9 cellular contexts compared by ENCODE assay signal in genomic region chr1:1847501-1848289, GRCh38. TPM values are rescaled to one million over a fixed set of nuclear protein-coding genes. Genes with fewer than 3 reads are reported as not detected.
DNase-seq lines count a peak whose midpoint lies in the region; ATAC-seq and TF ChIP-seq lines count a peak whose summit lies in the region.
"Had no signal": no experiment of that assay in that cellular context is flagged by ENCODE, and none has a peak within 500 bp of the region (broad histone marks: within the 10 kb centered on the region; RNA-seq: fewer than 3 reads in every experiment).

No MANE protein-coding gene starts in this region.

- no peak overlapping the region for H3K4me3 Mint-ChIP-seq in activated naive CD4-positive, alpha-beta T cell treated with anti-CD3 and anti-CD28 coated beads, Interleukin-2, amount 10 ng/mL, durations not matched to agents 7 days and 5 days
- H3K4me3 Mint-ChIP-seq in activated naive CD4-positive, alpha-beta T cell treated with anti-CD3 and anti-CD28 coated beads for 36 hours: no peak overlapping the region
- no peak overlapping the region for H3K4me3 Mint-ChIP-seq in activated T-helper 17 cell treated with anti-CD3 and anti-CD28 coated beads, Interleukin-2, amount 50 U/mL, for 72 hours

- peaks cover 81% of the 10 kb centered on the region for H3K79me2 ChIP-seq in mesendoderm (ENCODE audit: control insufficient read depth, insufficient read depth, low read length)

- H2AK5ac ChIP-seq in mesendoderm (ENCODE audit: low read length): no peak overlapping the region

- H3K4ac ChIP-seq in mesendoderm (ENCODE audit: low read depth, low read length): no peak overlapping the region

- no peak overlapping the region for H2BK120ac ChIP-seq in mesendoderm (ENCODE audit: low read depth, low read length)

- H3K36me3 ChIP-seq in mesendoderm (ENCODE audit: control insufficient read depth, insufficient read depth, low read length) (no peaks in the 10 kb centered on the region), transverse colon (no peaks in the 10 kb centered on the region)

- H3K9ac ChIP-seq in mesendoderm (ENCODE audit: low read length): no peak overlapping the region

- H3K9me3 Mint-ChIP-seq in activated naive CD4-positive, alpha-beta T cell treated with anti-CD3 and anti-CD28 coated beads, Interleukin-2, amount 10 ng/mL, durations not matched to agents 7 days and 5 days: no peaks in the 10 kb centered on the region
- no peaks in the 10 kb centered on the region for H3K9me3 Mint-ChIP-seq in activated naive CD4-positive, alpha-beta T cell treated with anti-CD3 and anti-CD28 coated beads for 36 hours
- no peaks in the 10 kb centered on the region for H3K9me3 Mint-ChIP-seq in activated T-helper 17 cell treated with anti-CD3 and anti-CD28 coated beads, Interleukin-2, amount 50 U/mL, for 72 hours

- CTCF ChIA-PET in activated naive CD4-positive, alpha-beta T cell treated with anti-CD3 and anti-CD28 coated beads, Interleukin-2, amount 10 ng/mL, durations not matched to agents 7 days and 5 days (lab: Charles Lee): no interaction called here
- CTCF ChIA-PET in activated naive CD4-positive, alpha-beta T cell treated with anti-CD3 and anti-CD28 coated beads for 36 hours (lab: Charles Lee): interaction anchor here (1.1 kb wide), 1 partner anchor 25 kb away, joined by 3 read pairs; no protein-coding TSS in a partner anchor

- ATAC-seq in activated T-helper 17 cell treated with anti-CD3 and anti-CD28 coated beads, Interleukin-2, amount 50 U/mL, for 72 hours (replicated peaks): no peak
- ATAC-seq in HG03196 (IDR thresholded peaks at IDR 0.05; ENCODE audit: unreplicated experiment): no peak

- no peaks in the 10 kb centered on the region for H3K27me3 Mint-ChIP-seq in activated naive CD4-positive, alpha-beta T cell treated with anti-CD3 and anti-CD28 coated beads, Interleukin-2, amount 10 ng/mL, durations not matched to agents 7 days and 5 days
- H3K27me3 Mint-ChIP-seq in activated naive CD4-positive, alpha-beta T cell treated with anti-CD3 and anti-CD28 coated beads for 36 hours (ENCODE audit: low read depth): no peaks in the 10 kb centered on the region
- H3K27me3 Mint-ChIP-seq in activated T-helper 17 cell treated with anti-CD3 and anti-CD28 coated beads, Interleukin-2, amount 50 U/mL, for 72 hours: no peaks in the 10 kb centered on the region

- no peak overlapping the region for H4K5ac ChIP-seq in mesendoderm (ENCODE audit: low read length)

- H2BK5ac ChIP-seq in mesendoderm (ENCODE audit: low read length): no peak overlapping the region

- no peaks in the 10 kb centered on the region for H3K9me3 ChIP-seq in transverse colon
- H3K9me3 ChIP-seq: SJSA1 had no signal

- no peak overlapping the region for H3K56ac ChIP-seq in mesendoderm (ENCODE audit: low read length)

- TF ChIP-seq CTCF in transverse colon (IDR thresholded peaks at IDR 0.05): no peak

- no CpG with 5 or more reads among the region's 15 CpGs for WGBS in mesendoderm (ENCODE audit: extremely low coverage, insufficient coverage, low lambda C conversion rate)
- WGBS in transverse colon (ENCODE audit: low coverage in 1 of 2), 2 donors: 15 to 45% methylated on average over 4 to 15 of the region's 15 CpGs

- H3K27ac ChIP-seq in mesendoderm (ENCODE audit: low read depth, low read length) (peak overlapping the region; percentile 45), transverse colon (peak overlapping the region; percentile 67 to 76 (median 71))
- H3K27ac ChIP-seq: SJSA1 had no signal

- in situ Hi-C loops in transverse colon (cut with MboI; ENCODE audit: low pct_ligation_motif_present in 1 of 4, low pct_unique_long_range_greater_than_20kb in 1 of 4, low sequenced_read_pairs in 3 of 4): loop anchor here in 1 of 4 donors (10.0 kb wide), 1 partner anchor 57 kb away; no protein-coding TSS in a partner anchor

- peaks cover 15% of the 10 kb centered on the region for H3K4me1 Mint-ChIP-seq in activated naive CD4-positive, alpha-beta T cell treated with anti-CD3 and anti-CD28 coated beads, Interleukin-2, amount 10 ng/mL, durations not matched to agents 7 days and 5 days
- H3K4me1 Mint-ChIP-seq in activated naive CD4-positive, alpha-beta T cell treated with anti-CD3 and anti-CD28 coated beads for 36 hours (ENCODE audit: low read depth): peaks cover 56% of the 10 kb centered on the region
- peaks cover 26% of the 10 kb centered on the region for H3K4me1 Mint-ChIP-seq in activated T-helper 17 cell treated with anti-CD3 and anti-CD28 coated beads, Interleukin-2, amount 50 U/mL, for 72 hours

- no peak overlapping the region for H4K8ac ChIP-seq in mesendoderm (ENCODE audit: low read depth, low read length)

- H3K18ac ChIP-seq in mesendoderm (ENCODE audit: low read length): no peak overlapping the region

- no peak overlapping the region for H2BK15ac ChIP-seq in mesendoderm (replicated peaks; ENCODE audit: low read depth)

- H3K27me3 ChIP-seq in mesendoderm (ENCODE audit: insufficient read depth, low read length, poor library complexity) (no peaks in the 10 kb centered on the region), transverse colon (no peaks in the 10 kb centered on the region)
- H3K27me3 ChIP-seq: SJSA1 had no signal

- intact Hi-C loops in activated naive CD4-positive, alpha-beta T cell treated with anti-CD3 and anti-CD28 coated beads for 36 hours (cut with micrococcal nuclease): no loop called here
- intact Hi-C loops in transverse colon (cut with DNase I; ENCODE audit: low total_unique reads): no loop called here

- H3K4me1 ChIP-seq in mesendoderm (ENCODE audit: control insufficient read depth, low read depth, low read length): no peaks in the 10 kb centered on the region
- H3K4me1 ChIP-seq in transverse colon: peaks cover 22 to 57% (median 37%) of the 10 kb centered on the region in 4 donors
- H3K4me1 ChIP-seq: SJSA1 had no signal

- no peak for TF ChIP-seq EP300 in transverse colon (IDR thresholded peaks at IDR 0.05; ENCODE audit: low read depth)

- H3K4me2 ChIP-seq in mesendoderm (ENCODE audit: low read length): no peak overlapping the region

- no peak overlapping the region for H3K23ac ChIP-seq in mesendoderm (ENCODE audit: low read length)

- peak overlapping the region; percentile 53 for H3K27ac Mint-ChIP-seq in activated naive CD4-positive, alpha-beta T cell treated with anti-CD3 and anti-CD28 coated beads, Interleukin-2, amount 10 ng/mL, durations not matched to agents 7 days and 5 days
- H3K27ac Mint-ChIP-seq in activated naive CD4-positive, alpha-beta T cell treated with anti-CD3 and anti-CD28 coated beads for 36 hours: no peak overlapping the region
- peak overlapping the region; percentile 10 for H3K27ac Mint-ChIP-seq in activated T-helper 17 cell treated with anti-CD3 and anti-CD28 coated beads, Interleukin-2, amount 50 U/mL, for 72 hours

- H3K79me1 ChIP-seq in mesendoderm (ENCODE audit: low read length): peaks cover 12% of the 10 kb centered on the region

- no peak for TF ChIP-seq POLR2A in transverse colon (IDR thresholded peaks at IDR 0.05)

- peaks cover 21% of the 10 kb centered on the region for H3K36me3 Mint-ChIP-seq in activated naive CD4-positive, alpha-beta T cell treated with anti-CD3 and anti-CD28 coated beads, Interleukin-2, amount 10 ng/mL, durations not matched to agents 7 days and 5 days
- H3K36me3 Mint-ChIP-seq in activated naive CD4-positive, alpha-beta T cell treated with anti-CD3 and anti-CD28 coated beads for 36 hours (ENCODE audit: low read depth): peaks cover 2% of the 10 kb centered on the region
- peaks cover 74% of the 10 kb centered on the region for H3K36me3 Mint-ChIP-seq in activated T-helper 17 cell treated with anti-CD3 and anti-CD28 coated beads, Interleukin-2, amount 50 U/mL, for 72 hours (ENCODE audit: low read depth)

- no peak for DNase-seq in activated naive CD4-positive, alpha-beta T cell treated with anti-CD3 and anti-CD28 coated beads, Interleukin-2, amount 10 ng/mL, durations not matched to agents 7 days and 5 days
- DNase-seq in activated naive CD4-positive, alpha-beta T cell treated with anti-CD3 and anti-CD28 coated beads for 36 hours: no peak
- no peak for DNase-seq in mesendoderm
- peak; percentile 25 for DNase-seq in transverse colon
- DNase-seq in GM03348 (ENCODE audit: low spot score): no peak
- DNase-seq in NCI-H128 (lab: John Stamatoyannopoulos, UW; ENCODE audit: unreplicated experiment): no peak

- H3K4me3 ChIP-seq in mesendoderm (ENCODE audit: low read length) (no peak overlapping the region), transverse colon (no peak overlapping the region)
- H3K4me3 ChIP-seq: SJSA1 had no signal

RNA-seq across cellular contexts. Expression of gene GNB1, which starts 43.2 kb away (rescaled TPM):
- 100 to 1,000 TPM; 326 to 351 TPM for total RNA-seq in activated naive CD4-positive, alpha-beta T cell treated with anti-CD3 and anti-CD28 coated beads for 36 hours
- 100 to 1,000 TPM; 266 to 410 TPM for total RNA-seq in activated T-helper 17 cell treated with anti-CD3 and anti-CD28 coated beads, Interleukin-2, amount 50 U/mL, for 72 hours
- polyA plus RNA-seq in mesendoderm (2013, experiment 1 of 2): 227 TPM
- 228 TPM for polyA plus RNA-seq in mesendoderm (2013, experiment 2 of 2)
- total RNA-seq in transverse colon: 100 to 1,000 TPM; 123 to 191 (median 174) TPM
